9 cellular contexts compared by ENCODE assay signal in genomic region chr12:58421990-58422389, GRCh38.
"Had no signal": no experiment of that assay in that cellular context is flagged by ENCODE, and none has a peak within 500 bp of the region (broad histone marks: within the 10 kb centered on the region; RNA-seq: fewer than 3 reads in every experiment).

No MANE protein-coding gene starts in this region.

- DNase-seq: H9, HCEC 1CT, IMR-90, KG1 had no signal

- H3K4me3 ChIP-seq: GM23338, K562 had no signal

- H3K4me2 ChIP-seq: GM23338 had no signal

- FAIRE-seq: H1, H54, HTR-8/SVneo, K562 had no signal

- H3K27ac Mint-ChIP-seq: GM23338, H9 had no signal

- ATAC-seq: GM23338, K562 had no signal

- H3K4me3 Mint-ChIP-seq: GM23338, H9 had no signal

- H2AFZ ChIP-seq: GM23338 had no signal
